Comparison of ENCODE assay signal across 2 cellular contexts in the genomic region with DNA sequence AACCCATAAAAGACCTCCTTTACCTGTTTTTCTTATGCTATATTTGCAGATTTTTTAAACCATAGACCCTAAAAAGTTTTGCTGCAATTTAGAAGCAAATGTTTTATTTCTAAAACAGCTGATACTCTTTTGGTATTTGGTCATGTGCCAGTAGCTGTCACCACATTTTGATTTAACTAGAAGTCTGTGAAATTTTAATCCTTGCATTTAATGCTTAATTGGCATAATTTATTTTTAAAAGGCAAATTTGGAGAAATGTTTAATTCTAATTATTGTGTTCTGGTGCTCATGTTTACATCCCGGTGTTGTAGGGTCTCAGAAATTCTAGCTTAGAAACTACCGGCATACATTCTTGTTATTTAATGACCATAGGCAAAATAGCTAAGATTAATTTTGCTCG.
TF ChIP-seq lines count a peak whose summit lies in the region.

No MANE protein-coding gene starts in this region.

TF ChIP-seq in GM23338, 12 proteins besides CTCF, POLR2A, EP300 and RAD21 (continues in another document):
- TF ChIP-seq, protein P1, sequence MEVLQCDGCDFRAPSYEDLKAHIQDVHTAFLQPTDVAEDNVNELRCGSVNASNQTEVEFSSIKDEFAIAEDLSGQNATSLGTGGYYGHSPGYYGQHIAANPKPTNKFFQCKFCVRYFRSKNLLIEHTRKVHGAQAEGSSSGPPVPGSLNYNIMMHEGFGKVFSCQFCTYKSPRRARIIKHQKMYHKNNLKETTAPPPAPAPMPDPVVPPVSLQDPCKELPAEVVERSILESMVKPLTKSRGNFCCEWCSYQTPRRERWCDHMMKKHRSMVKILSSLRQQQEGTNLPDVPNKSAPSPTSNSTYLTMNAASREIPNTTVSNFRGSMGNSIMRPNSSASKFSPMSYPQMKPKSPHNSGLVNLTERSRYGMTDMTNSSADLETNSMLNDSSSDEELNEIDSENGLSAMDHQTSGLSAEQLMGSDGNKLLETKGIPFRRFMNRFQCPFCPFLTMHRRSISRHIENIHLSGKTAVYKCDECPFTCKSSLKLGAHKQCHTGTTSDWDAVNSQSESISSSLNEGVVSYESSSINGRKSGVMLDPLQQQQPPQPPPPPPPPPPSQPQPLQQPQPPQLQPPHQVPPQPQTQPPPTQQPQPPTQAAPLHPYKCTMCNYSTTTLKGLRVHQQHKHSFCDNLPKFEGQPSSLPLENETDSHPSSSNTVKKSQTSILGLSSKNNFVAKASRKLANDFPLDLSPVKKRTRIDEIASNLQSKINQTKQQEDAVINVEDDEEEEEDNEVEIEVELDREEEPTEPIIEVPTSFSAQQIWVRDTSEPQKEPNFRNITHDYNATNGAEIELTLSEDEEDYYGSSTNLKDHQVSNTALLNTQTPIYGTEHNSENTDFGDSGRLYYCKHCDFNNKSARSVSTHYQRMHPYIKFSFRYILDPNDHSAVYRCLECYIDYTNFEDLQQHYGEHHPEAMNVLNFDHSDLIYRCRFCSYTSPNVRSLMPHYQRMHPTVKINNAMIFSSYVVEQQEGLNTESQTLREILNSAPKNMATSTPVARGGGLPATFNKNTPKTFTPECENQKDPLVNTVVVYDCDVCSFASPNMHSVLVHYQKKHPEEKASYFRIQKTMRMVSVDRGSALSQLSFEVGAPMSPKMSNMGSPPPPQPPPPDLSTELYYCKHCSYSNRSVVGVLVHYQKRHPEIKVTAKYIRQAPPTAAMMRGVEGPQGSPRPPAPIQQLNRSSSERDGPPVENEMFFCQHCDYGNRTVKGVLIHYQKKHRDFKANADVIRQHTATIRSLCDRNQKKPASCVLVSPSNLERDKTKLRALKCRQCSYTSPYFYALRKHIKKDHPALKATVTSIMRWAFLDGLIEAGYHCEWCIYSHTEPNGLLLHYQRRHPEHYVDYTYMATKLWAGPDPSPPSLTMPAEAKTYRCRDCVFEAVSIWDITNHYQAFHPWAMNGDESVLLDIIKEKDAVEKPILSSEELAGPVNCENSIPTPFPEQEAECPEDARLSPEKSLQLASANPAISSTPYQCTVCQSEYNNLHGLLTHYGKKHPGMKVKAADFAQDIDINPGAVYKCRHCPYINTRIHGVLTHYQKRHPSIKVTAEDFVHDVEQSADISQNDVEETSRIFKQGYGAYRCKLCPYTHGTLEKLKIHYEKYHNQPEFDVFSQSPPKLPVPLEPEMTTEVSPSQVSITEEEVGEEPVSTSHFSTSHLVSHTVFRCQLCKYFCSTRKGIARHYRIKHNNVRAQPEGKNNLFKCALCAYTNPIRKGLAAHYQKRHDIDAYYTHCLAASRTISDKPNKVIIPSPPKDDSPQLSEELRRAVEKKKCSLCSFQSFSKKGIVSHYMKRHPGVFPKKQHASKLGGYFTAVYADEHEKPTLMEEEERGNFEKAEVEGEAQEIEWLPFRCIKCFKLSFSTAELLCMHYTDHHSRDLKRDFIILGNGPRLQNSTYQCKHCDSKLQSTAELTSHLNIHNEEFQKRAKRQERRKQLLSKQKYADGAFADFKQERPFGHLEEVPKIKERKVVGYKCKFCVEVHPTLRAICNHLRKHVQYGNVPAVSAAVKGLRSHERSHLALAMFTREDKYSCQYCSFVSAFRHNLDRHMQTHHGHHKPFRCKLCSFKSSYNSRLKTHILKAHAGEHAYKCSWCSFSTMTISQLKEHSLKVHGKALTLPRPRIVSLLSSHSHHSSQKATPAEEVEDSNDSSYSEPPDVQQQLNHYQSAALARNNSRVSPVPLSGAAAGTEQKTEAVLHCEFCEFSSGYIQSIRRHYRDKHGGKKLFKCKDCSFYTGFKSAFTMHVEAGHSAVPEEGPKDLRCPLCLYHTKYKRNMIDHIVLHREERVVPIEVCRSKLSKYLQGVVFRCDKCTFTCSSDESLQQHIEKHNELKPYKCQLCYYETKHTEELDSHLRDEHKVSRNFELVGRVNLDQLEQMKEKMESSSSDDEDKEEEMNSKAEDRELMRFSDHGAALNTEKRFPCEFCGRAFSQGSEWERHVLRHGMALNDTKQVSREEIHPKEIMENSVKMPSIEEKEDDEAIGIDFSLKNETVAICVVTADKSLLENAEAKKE (CRISPR knock-in tag; IDR thresholded peaks at IDR 0.05): no peak
- no peak for TF ChIP-seq ZNF114 (CRISPR knock-in tag; IDR thresholded peaks at IDR 0.05)
- TF ChIP-seq, protein P2, sequence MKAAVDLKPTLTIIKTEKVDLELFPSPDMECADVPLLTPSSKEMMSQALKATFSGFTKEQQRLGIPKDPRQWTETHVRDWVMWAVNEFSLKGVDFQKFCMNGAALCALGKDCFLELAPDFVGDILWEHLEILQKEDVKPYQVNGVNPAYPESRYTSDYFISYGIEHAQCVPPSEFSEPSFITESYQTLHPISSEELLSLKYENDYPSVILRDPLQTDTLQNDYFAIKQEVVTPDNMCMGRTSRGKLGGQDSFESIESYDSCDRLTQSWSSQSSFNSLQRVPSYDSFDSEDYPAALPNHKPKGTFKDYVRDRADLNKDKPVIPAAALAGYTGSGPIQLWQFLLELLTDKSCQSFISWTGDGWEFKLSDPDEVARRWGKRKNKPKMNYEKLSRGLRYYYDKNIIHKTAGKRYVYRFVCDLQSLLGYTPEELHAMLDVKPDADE (IDR thresholded peaks at IDR 0.05): no peak
- no peak for TF ChIP-seq JUNB (IDR thresholded peaks at IDR 0.05; ENCODE audit: unreplicated experiment)
- TF ChIP-seq EZH2 (IDR thresholded peaks at IDR 0.05; ENCODE audit: low read depth, unreplicated experiment): no peak
- no peak for TF ChIP-seq STAT1 (IDR thresholded peaks at IDR 0.05; ENCODE audit: unreplicated experiment)
- TF ChIP-seq NANOG (IDR thresholded peaks at IDR 0.05; ENCODE audit: borderline replicate concordance): no peak
- no peak for TF ChIP-seq POLR2AphosphoS5 (IDR thresholded peaks at IDR 0.05; ENCODE audit: low read depth)
- TF ChIP-seq, protein P3, sequence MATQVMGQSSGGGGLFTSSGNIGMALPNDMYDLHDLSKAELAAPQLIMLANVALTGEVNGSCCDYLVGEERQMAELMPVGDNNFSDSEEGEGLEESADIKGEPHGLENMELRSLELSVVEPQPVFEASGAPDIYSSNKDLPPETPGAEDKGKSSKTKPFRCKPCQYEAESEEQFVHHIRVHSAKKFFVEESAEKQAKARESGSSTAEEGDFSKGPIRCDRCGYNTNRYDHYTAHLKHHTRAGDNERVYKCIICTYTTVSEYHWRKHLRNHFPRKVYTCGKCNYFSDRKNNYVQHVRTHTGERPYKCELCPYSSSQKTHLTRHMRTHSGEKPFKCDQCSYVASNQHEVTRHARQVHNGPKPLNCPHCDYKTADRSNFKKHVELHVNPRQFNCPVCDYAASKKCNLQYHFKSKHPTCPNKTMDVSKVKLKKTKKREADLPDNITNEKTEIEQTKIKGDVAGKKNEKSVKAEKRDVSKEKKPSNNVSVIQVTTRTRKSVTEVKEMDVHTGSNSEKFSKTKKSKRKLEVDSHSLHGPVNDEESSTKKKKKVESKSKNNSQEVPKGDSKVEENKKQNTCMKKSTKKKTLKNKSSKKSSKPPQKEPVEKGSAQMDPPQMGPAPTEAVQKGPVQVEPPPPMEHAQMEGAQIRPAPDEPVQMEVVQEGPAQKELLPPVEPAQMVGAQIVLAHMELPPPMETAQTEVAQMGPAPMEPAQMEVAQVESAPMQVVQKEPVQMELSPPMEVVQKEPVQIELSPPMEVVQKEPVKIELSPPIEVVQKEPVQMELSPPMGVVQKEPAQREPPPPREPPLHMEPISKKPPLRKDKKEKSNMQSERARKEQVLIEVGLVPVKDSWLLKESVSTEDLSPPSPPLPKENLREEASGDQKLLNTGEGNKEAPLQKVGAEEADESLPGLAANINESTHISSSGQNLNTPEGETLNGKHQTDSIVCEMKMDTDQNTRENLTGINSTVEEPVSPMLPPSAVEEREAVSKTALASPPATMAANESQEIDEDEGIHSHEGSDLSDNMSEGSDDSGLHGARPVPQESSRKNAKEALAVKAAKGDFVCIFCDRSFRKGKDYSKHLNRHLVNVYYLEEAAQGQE (IDR thresholded peaks at IDR 0.05; ENCODE audit: unreplicated experiment): no peak
- TF ChIP-seq CREB1 (CRISPR knock-in tag; IDR thresholded peaks at IDR 0.05; ENCODE audit: low read depth): no peak

TF ChIP-seq in K562, 482 proteins besides CTCF, POLR2A, EP300 and RAD21 (continued from another document):
- TF ChIP-seq, protein P4, sequence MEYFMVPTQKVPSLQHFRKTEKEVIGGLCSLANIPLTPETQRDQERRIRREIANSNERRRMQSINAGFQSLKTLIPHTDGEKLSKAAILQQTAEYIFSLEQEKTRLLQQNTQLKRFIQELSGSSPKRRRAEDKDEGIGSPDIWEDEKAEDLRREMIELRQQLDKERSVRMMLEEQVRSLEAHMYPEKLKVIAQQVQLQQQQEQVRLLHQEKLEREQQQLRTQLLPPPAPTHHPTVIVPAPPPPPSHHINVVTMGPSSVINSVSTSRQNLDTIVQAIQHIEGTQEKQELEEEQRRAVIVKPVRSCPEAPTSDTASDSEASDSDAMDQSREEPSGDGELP (CRISPR knock-in tag; IDR thresholded peaks at IDR 0.05; ENCODE audit: borderline replicate concordance): no peak
- TF ChIP-seq WHSC1 (IDR thresholded peaks at IDR 0.05; ENCODE audit: low read length) (no peak), SIRT6 (IDR thresholded peaks at IDR 0.05; ENCODE audit: low read depth, low read length) (no peak), RAD51 (IDR thresholded peaks at IDR 0.05; ENCODE audit: borderline replicate concordance, low read depth) (no peak), MAFF (IDR thresholded peaks at IDR 0.05; ENCODE audit: low read length) (peak; percentile 47; the same call in 1 of the 2 replicates), ZNF316 (IDR thresholded peaks at IDR 0.05) (peak; percentile 76), NFE2 (IDR thresholded peaks at IDR 0.05; ENCODE audit: low read depth) (no peak), CSDE1 (IDR thresholded peaks at IDR 0.05) (no peak), CREBBP (IDR thresholded peaks at IDR 0.05; ENCODE audit: low read depth, low read length) (no peak), CEBPB (tag; IDR thresholded peaks at IDR 0.05) (no peak), MAFK (IDR thresholded peaks at IDR 0.05; ENCODE audit: low read length) (peak; percentile 7; the same call in 1 of the 2 replicates), RB1 (IDR thresholded peaks at IDR 0.05; ENCODE audit: low read depth) (no peak), NUFIP1 (IDR thresholded peaks at IDR 0.05; ENCODE audit: partially characterized antibody) (no peak), ZFP30 (CRISPR knock-in tag; IDR thresholded peaks at IDR 0.05; ENCODE audit: borderline replicate concordance) (no peak), NCOA6 (IDR thresholded peaks at IDR 0.05) (no peak), C11orf30 (IDR thresholded peaks at IDR 0.05; ENCODE audit: low read depth) (peak; percentile 64; the same call in 1 of the 2 replicates), EHMT2 (IDR thresholded peaks at IDR 0.05) (no peak)
- TF ChIP-seq, protein P5, sequence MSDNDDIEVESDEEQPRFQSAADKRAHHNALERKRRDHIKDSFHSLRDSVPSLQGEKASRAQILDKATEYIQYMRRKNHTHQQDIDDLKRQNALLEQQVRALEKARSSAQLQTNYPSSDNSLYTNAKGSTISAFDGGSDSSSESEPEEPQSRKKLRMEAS (CRISPR knock-in tag; IDR thresholded peaks at IDR 0.05): no peak
- TF ChIP-seq, protein P6, sequence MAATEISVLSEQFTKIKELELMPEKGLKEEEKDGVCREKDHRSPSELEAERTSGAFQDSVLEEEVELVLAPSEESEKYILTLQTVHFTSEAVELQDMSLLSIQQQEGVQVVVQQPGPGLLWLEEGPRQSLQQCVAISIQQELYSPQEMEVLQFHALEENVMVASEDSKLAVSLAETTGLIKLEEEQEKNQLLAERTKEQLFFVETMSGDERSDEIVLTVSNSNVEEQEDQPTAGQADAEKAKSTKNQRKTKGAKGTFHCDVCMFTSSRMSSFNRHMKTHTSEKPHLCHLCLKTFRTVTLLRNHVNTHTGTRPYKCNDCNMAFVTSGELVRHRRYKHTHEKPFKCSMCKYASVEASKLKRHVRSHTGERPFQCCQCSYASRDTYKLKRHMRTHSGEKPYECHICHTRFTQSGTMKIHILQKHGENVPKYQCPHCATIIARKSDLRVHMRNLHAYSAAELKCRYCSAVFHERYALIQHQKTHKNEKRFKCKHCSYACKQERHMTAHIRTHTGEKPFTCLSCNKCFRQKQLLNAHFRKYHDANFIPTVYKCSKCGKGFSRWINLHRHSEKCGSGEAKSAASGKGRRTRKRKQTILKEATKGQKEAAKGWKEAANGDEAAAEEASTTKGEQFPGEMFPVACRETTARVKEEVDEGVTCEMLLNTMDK (IDR thresholded peaks at IDR 0.05; ENCODE audit: borderline replicate concordance, insufficient read depth, low read depth, low read length, poor library complexity, severe bottlenecking): no peak
